Comparison of ENCODE assay signal across 11 cellular contexts in the genomic region with DNA sequence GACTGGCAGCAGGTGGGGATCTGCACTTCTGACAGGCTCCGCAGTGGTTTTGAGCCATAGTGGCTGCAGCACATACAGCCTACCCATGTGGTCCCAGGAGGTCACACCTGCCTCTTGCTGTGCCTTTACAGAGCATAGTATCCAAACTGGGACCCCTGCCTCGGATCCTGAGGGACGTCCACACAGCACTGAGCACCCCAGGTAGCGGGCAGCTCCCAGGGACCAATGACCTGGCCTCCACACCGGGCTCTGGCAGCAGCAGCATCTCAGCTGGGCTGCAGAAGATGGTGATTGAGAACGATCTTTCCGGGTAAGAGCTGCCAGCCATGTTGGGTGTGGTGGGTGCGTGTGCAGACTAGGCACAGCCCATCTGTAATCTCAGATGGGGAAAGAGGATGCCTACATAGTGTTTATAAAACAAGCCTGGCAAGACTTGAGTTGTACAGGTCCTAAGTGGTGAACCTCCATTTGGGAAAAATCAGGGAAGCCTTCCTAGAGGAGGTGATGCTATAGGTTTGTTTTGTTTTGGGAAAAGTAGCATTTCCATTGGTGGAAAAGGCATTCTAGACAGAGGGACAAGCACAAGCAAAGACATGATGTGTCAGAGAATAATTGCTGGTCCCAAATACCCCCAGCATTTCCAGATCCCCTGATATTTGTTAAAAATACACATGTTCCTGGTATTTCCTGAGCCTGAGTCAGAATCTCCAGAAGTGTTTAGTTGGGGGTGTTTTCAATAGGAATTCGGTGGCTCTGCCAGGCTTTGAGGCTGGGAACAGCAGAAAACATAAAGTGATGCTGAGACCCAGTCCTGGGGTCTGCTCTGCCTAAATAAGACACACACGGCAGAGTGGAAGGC.
A peak's percentile ranks its signal among the peaks of the same experiment; 100 is the strongest.
DNase-seq lines count a peak whose midpoint lies in the region; FAIRE-seq and TF ChIP-seq lines count a peak whose summit lies in the region.
"Had no signal": no experiment of that assay in that cellular context is flagged by ENCODE, and none has a peak within 500 bp of the region (broad histone marks: within the 10 kb centered on the region; RNA-seq: fewer than 3 reads in every experiment).

No MANE protein-coding gene starts in this region.

- peak overlapping the region; percentile 11 for H3K27ac ChIP-seq in RWPE1

- POLR2A ChIA-PET in RWPE1 (lab: Yijun Ruan, JAX; ENCODE audit: low non-redundant PET), result no interaction called here

- CTCF ChIA-PET in RWPE1 (lab: Yijun Ruan, JAX), result interaction anchor here (0.8 kb wide), 1 partner anchor 90 kb away, joined by 3 read pairs; no protein-coding TSS in a partner anchor

- no peak for TF ChIP-seq CTCF in RWPE1 (conservative IDR thresholded peaks at IDR 0.05; ENCODE audit: low read depth)
- TF ChIP-seq CTCF in foreskin fibroblast (IDR thresholded peaks at IDR 0.05; ENCODE audit: low read depth, low read length), result no peak
- no peak for TF ChIP-seq CTCF in D721Med (IDR thresholded peaks at IDR 0.05; ENCODE audit: insufficient read depth, missing control alignments)

- FAIRE-seq in D721Med (lab: Jason Lieb, UNC), result no peak

- no peak overlapping the region for H3K4me3 ChIP-seq in foreskin fibroblast (ENCODE audit: low read depth in 1 of 2, low read length in 2 of 2)

- DNase-seq in AG20443 (ENCODE audit: low spot score) (peak; percentile 78), RWPE1 (ENCODE audit: low spot score) (no peak), foreskin fibroblast (peak; percentile 72 to 81), pulmonary artery endothelial cell (ENCODE audit: low read depth, low spot score) (peak; percentile 37), D721Med (ENCODE audit: insufficient read length, low spot score) (no peak), SIG-M5 treated with dmso at 0.1 percent for 504 hours (lab: John Stamatoyannopoulos, UW; ENCODE audit: unreplicated experiment) (no peak), cerebellum (ENCODE audit: low spot score) (no peak), inferior parietal cortex (ENCODE audit: extremely low spot score) (no peak)
- DNase-seq: natural killer cell, NCI-H1105, NCI-H82 had no signal

Comparison
In these comparisons a context has a peak if more than half of its experiments do, and no peak if none do; other contexts are left out.
1. DNase-seq: peak in AG20443 (single experiment), foreskin fibroblast (2 of 2) and pulmonary artery endothelial cell (single experiment); none in RWPE1 (single experiment), D721Med (single experiment), SIG-M5 treated with dmso at 0.1 percent for 504 hours (single experiment), cerebellum (single experiment) and inferior parietal cortex (single experiment).